In genomic region chr4:52643846-52644245, GRCh38 we compare ENCODE assay signal across 1 cellular context.
TF ChIP-seq lines count a peak whose summit lies in the region.

No MANE protein-coding gene starts in this region.

TF ChIP-seq in GM12878, 131 proteins besides CTCF, POLR2A, EP300 and RAD21 (continued from another document):
- TF ChIP-seq PRDM15 (CRISPR knock-in tag; IDR thresholded peaks at IDR 0.05) (no peak), BCL3 (IDR thresholded peaks at IDR 0.05; ENCODE audit: borderline replicate concordance, insufficient read depth, low read depth, low read length, poor library complexity, severe bottlenecking) (peak; percentile 19), RUNX3 (IDR thresholded peaks at IDR 0.05; ENCODE audit: low read length) (peak; percentile 14; the same call in 1 of the 2 replicates)
